1 cellular context compared by ENCODE assay signal in genomic region chr12:53180931-53181645, GRCh38.
TF ChIP-seq lines count a peak whose summit lies in the region.

No MANE protein-coding gene starts in this region.

TF ChIP-seq in WTC11, 78 proteins besides CTCF, POLR2A, EP300 and RAD21 (continued from another document):
- TF ChIP-seq PRDM15 (CRISPR knock-in tag; IDR thresholded peaks at IDR 0.05), result no peak
